Comparison of ENCODE assay signal across 1 cellular context in genomic region chr5:175681975-175682354, GRCh38.
TF ChIP-seq lines count a peak whose summit lies in the region.

No MANE protein-coding gene starts in this region.

TF ChIP-seq in IMR-90, 13 proteins besides CTCF, POLR2A, EP300 and RAD21 (continued from another document):
- no peak for TF ChIP-seq RFX5 (IDR thresholded peaks at IDR 0.05; ENCODE audit: low read depth, low read length)
TF ChIP-seq in IMR-90: peak in this region for 0.
